ENCODE assay signal across 8 cellular contexts in the genomic region with DNA sequence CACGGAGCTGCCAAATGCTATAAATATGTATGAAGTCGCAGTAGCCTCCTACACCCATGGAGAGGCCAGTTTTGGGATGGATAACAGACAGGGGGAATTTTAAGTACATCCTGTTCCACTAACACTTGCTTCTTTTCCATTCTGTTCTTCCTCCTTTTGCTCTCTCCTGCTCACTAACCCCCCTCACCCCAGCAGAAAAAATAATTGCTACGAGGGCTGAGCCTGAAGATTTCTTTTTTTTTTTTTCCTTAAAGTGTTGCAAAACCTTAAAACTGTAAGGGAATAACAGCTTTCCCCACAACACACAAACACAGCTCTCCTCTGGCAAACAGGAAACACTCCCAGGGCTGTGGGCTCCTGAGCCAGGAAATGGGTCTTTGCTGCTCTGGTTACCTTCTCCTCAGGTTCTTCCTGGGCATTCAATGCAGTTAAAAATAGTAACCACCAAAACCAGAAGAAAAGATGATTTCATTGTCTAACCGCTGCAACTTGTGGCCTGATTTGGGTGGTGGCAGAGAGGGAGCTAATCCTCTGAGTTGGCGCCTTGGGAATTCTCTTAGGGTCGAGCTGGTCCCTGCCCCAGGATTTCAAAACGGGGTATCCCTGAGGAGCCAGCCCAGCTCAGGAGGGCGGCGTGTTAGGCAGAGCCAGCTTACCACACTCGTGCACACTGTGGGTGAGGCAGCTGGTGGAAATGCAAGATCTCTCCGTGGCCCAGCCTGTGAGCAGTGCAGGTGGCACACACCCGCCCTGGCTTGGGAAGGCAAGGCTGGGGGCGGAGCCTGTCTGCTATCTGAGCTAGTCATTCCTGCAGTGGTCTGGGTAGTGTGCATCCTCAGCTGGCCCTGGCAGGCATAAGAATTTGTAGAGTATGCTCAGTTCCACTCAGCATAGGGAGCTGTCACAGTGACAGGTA. TPM values are rescaled to one million over a fixed set of nuclear protein-coding genes. Genes with fewer than 3 reads are reported as not detected.
DNase-seq lines count a peak whose midpoint lies in the region; ATAC-seq and TF ChIP-seq lines count a peak whose summit lies in the region.

No MANE protein-coding gene starts in this region.

- TF ChIP-seq CTCF in fibroblast of villous mesenchyme (IDR thresholded peaks at IDR 0.05; ENCODE audit: insufficient read depth, low read depth, low read length) (no peak), psoas muscle (IDR thresholded peaks at IDR 0.05) (no peak)

- 12 to 20% (median 13%) methylated on average over 13 of the region's 13 CpGs for WGBS in psoas muscle, 3 donors

- H3K36me3 ChIP-seq in HAP-1 (replicated peaks) (no peaks in the 10 kb centered on the region), psoas muscle (ENCODE audit: insufficient read depth in 1 of 2, low read depth in 1 of 2) (no peaks in the 10 kb centered on the region)

- peak overlapping the region; percentile 21 for H3K27ac ChIP-seq in psoas muscle

- in situ Hi-C loops in HAP-1 (cut with MboI; ENCODE audit: low sequenced_read_pairs) = no loop called here

- H3K4me1 ChIP-seq in HAP-1 (peaks cover 7% of the 10 kb centered on the region; the same call in 1 of the 2 replicates), psoas muscle (peaks cover 4% of the 10 kb centered on the region)

- intact Hi-C loops in psoas muscle (cut with DNase I) = no loop called here

- no peaks in the 10 kb centered on the region for H3K27me3 ChIP-seq in HAP-1 (ENCODE audit: low read depth)
- peaks cover 0 to 24% (median 0%) of the 10 kb centered on the region in 3 donors for H3K27me3 ChIP-seq in psoas muscle (ENCODE audit: insufficient read depth in 3 of 3, low read length in 2 of 3)

- H3K9me3 ChIP-seq in HAP-1 (no peaks in the 10 kb centered on the region), psoas muscle (no peaks in the 10 kb centered on the region)

- peak; percentile 61 to 67 for DNase-seq in AML-193 (lab: John Stamatoyannopoulos, UW)
- DNase-seq in HAP-1 (ENCODE audit: low spot score in 2 of 2) = peak; percentile 5 to 71
- peak; percentile 12 for DNase-seq in NCI-H69 (lab: John Stamatoyannopoulos, UW)
- DNase-seq in activated T-cell treated with anti-CD3 and anti-CD28 coated beads, Interleukin-2, amount 50 U/mL, for 1 hour = peak; percentile 67
- peak; percentile 65 for DNase-seq in fibroblast of villous mesenchyme (ENCODE audit: low read depth)
- peak; percentile 44 to 68 for DNase-seq in psoas muscle
- peak; percentile 74 for DNase-seq in ureter (ENCODE audit: low spot score)
- no peak for DNase-seq in NCI-H146 (lab: John Stamatoyannopoulos, UW)

- no peak overlapping the region for H3K4me3 ChIP-seq in HAP-1
- peak overlapping the region; percentile 10 for H3K4me3 ChIP-seq in fibroblast of villous mesenchyme (ENCODE audit: low read depth, low read length)
- no peak overlapping the region for H3K4me3 ChIP-seq in psoas muscle

- peak; percentile 32 to 69 (median 50) for ATAC-seq in psoas muscle

RNA-seq across cellular contexts. Expression of gene EMP1, which starts 17.1 kb away (rescaled TPM):
- 52.2 and 75.6 TPM in 2 replicates for total RNA-seq in fibroblast of villous mesenchyme
- 100 to 1,000 TPM in 1 of 4 donors, 10 to 100 TPM in 3; 49.8 to 123 (median 74.1) TPM for total RNA-seq in psoas muscle
- 10 to 100 TPM; 11.0 to 28.3 (median 14.4) TPM for polyA plus RNA-seq in psoas muscle
- 193 TPM for total RNA-seq in ureter
